17 cellular contexts compared by ENCODE assay signal in the genomic region with DNA sequence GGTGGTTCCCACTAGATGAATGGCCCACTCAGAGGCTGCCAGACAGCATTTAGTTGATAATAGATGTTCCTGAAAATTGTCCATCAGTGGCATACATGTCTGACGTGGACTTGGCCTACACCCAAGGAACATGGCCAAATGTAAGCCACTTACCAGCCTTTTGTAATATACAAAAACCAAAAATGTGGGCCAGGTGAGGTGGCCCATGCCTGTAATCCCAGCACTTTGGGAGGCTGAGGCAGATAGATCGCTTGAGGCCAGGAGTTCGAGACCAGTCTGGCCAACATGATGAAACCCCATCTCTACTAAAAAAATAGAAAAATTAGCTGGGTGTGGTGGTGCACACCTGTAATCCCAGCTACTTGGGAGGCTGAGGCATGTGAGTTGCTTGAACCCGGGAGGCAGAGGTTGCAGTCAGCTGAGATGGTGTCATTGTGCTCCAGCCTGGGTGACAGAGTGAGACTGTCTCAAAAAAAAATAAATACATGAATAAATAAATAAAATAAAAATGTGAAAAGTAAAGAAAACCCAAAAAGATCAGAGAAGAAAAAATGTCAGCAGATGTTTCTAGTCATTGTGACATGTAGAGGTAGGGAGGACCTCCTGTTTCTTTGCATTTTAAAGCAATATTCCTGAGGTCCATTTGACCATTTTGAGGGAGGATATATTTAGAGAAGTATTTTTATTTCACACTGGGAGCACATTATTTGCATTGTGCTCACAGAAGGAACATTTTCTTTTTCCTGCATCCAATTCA. TPM values are rescaled to one million over a fixed set of nuclear protein-coding genes. Genes with fewer than 3 reads are reported as not detected.
A peak's percentile ranks its signal among the peaks of the same experiment; 100 is the strongest.
DNase-seq lines count a peak whose midpoint lies in the region; ATAC-seq and TF ChIP-seq lines count a peak whose summit lies in the region.
"Had no signal": no experiment of that assay in that cellular context is flagged by ENCODE, and none has a peak within 500 bp of the region (broad histone marks: within the 10 kb centered on the region; RNA-seq: fewer than 3 reads in every experiment).

No MANE protein-coding gene starts in this region.

- no peaks in the 10 kb centered on the region for H3K9me3 Mint-ChIP-seq in activated T-cell treated with anti-CD3 and anti-CD28 coated beads, Interleukin-2, amount 50 U/mL, for 24 hours
- no peaks in the 10 kb centered on the region for H3K9me3 Mint-ChIP-seq in activated T-helper 2 cell treated with anti-CD3 and anti-CD28 coated beads, Interferon-gamma antibody, Interleukin-2, Interleukin-4, amounts not matched to agents 10 μg/mL and 5 μg/mL and 100 μg/mL, durations not matched to agents 14 hours and 24 hours and 36 hours
- H3K9me3 Mint-ChIP-seq: mesothelial cell of epicardium; T-helper 1 cell treated with Interleukin-12 subunit alpha and Interleukin-12 subunit beta and Interleukin-4 antibody, amounts not matched to agents 30 μg/mL and 1 μg/mL, for 36 hours had no signal

- H3K36me3 ChIP-seq in thoracic aorta, result peaks cover 14% of the 10 kb centered on the region

- H3K27ac Mint-ChIP-seq in activated T-cell treated with anti-CD3 and anti-CD28 coated beads, Interleukin-2, amount 50 U/mL, for 24 hours, result peak overlapping the region; percentile 79
- peak overlapping the region; percentile 18 for H3K27ac Mint-ChIP-seq in activated T-helper 2 cell treated with anti-CD3 and anti-CD28 coated beads, Interferon-gamma antibody, Interleukin-2, Interleukin-4, amounts not matched to agents 10 μg/mL and 5 μg/mL and 100 μg/mL, durations not matched to agents 14 hours and 24 hours and 36 hours
- H3K27ac Mint-ChIP-seq: B cell; mesothelial cell of epicardium; T-helper 1 cell treated with Interleukin-12 subunit alpha and Interleukin-12 subunit beta and Interleukin-4 antibody, amounts not matched to agents 30 μg/mL and 1 μg/mL, for 36 hours had no signal

- H3K36me3 Mint-ChIP-seq in activated T-cell treated with anti-CD3 and anti-CD28 coated beads, Interleukin-2, amount 50 U/mL, for 24 hours (ENCODE audit: low read depth), result peaks cover 44% of the 10 kb centered on the region
- peaks cover 46% of the 10 kb centered on the region for H3K36me3 Mint-ChIP-seq in activated T-helper 2 cell treated with anti-CD3 and anti-CD28 coated beads, Interferon-gamma antibody, Interleukin-2, Interleukin-4, amounts not matched to agents 10 μg/mL and 5 μg/mL and 100 μg/mL, durations not matched to agents 14 hours and 24 hours and 36 hours (ENCODE audit: low read depth)

- H3K4me3 ChIP-seq in thoracic aorta, result peak overlapping the region; percentile 33
- H3K4me3 ChIP-seq: colonic mucosa, upper lobe of right lung had no signal

- TF ChIP-seq CTCF in thoracic aorta (IDR thresholded peaks at IDR 0.05), result no peak

- peaks cover 18 to 34% of the 10 kb centered on the region in 2 donors for H3K4me1 ChIP-seq in thoracic aorta (ENCODE audit: control insufficient read depth in 1 of 2, low read depth in 2 of 2)
- H3K4me1 ChIP-seq: colonic mucosa, upper lobe of right lung had no signal

- intact Hi-C loops in activated T-helper 2 cell treated with anti-CD3 and anti-CD28 coated beads, Interferon-gamma antibody, Interleukin-2, Interleukin-4, amounts not matched to agents 10 μg/mL and 5 μg/mL and 100 μg/mL, durations not matched to agents 14 hours and 24 hours and 36 hours (cut with micrococcal nuclease), result loop anchor here (2.0 kb wide), 1 partner anchor 26 kb away; no protein-coding TSS in a partner anchor

- ATAC-seq in thoracic aorta (ENCODE audit: insufficient number of reproducible peaks, low FRiP score, low read depth), result no peak
- ATAC-seq: Panc1, upper lobe of right lung had no signal

- H3K27me3 Mint-ChIP-seq in activated T-cell treated with anti-CD3 and anti-CD28 coated beads, Interleukin-2, amount 50 U/mL, for 24 hours, result peaks cover 7% of the 10 kb centered on the region
- H3K27me3 Mint-ChIP-seq in activated T-helper 2 cell treated with anti-CD3 and anti-CD28 coated beads, Interferon-gamma antibody, Interleukin-2, Interleukin-4, amounts not matched to agents 10 μg/mL and 5 μg/mL and 100 μg/mL, durations not matched to agents 14 hours and 24 hours and 36 hours (ENCODE audit: low read depth), result peaks cover 8% of the 10 kb centered on the region

- no peaks in the 10 kb centered on the region for H3K27me3 ChIP-seq in thoracic aorta (replicated peaks; ENCODE audit: insufficient read depth)
- H3K27me3 ChIP-seq: colonic mucosa, upper lobe of right lung had no signal

- H3K4me3 Mint-ChIP-seq in activated T-cell treated with anti-CD3 and anti-CD28 coated beads, Interleukin-2, amount 50 U/mL, for 24 hours, result no peak overlapping the region
- no peak overlapping the region for H3K4me3 Mint-ChIP-seq in activated T-helper 2 cell treated with anti-CD3 and anti-CD28 coated beads, Interferon-gamma antibody, Interleukin-2, Interleukin-4, amounts not matched to agents 10 μg/mL and 5 μg/mL and 100 μg/mL, durations not matched to agents 14 hours and 24 hours and 36 hours (ENCODE audit: low read depth)
- H3K4me3 Mint-ChIP-seq: B cell; mesothelial cell of epicardium; T-helper 1 cell treated with Interleukin-12 subunit alpha and Interleukin-12 subunit beta and Interleukin-4 antibody, amounts not matched to agents 30 μg/mL and 1 μg/mL, for 36 hours had no signal

- H3K4me1 Mint-ChIP-seq in activated T-cell treated with anti-CD3 and anti-CD28 coated beads, Interleukin-2, amount 50 U/mL, for 24 hours (ENCODE audit: low read depth), result peaks cover 21% of the 10 kb centered on the region
- H3K4me1 Mint-ChIP-seq in activated T-helper 2 cell treated with anti-CD3 and anti-CD28 coated beads, Interferon-gamma antibody, Interleukin-2, Interleukin-4, amounts not matched to agents 10 μg/mL and 5 μg/mL and 100 μg/mL, durations not matched to agents 14 hours and 24 hours and 36 hours (ENCODE audit: low read depth), result peaks cover 7% of the 10 kb centered on the region
- H3K4me1 Mint-ChIP-seq: B cell, mesothelial cell of epicardium had no signal

- no peaks in the 10 kb centered on the region for H3K9me3 ChIP-seq in thoracic aorta
- H3K9me3 ChIP-seq: colonic mucosa, neutrophil, upper lobe of right lung had no signal

- no peak for DNase-seq in activated T-cell treated with anti-CD3 and anti-CD28 coated beads, Interleukin-2, amount 50 U/mL, for 24 hours
- DNase-seq in activated T-cell treated with anti-CD3 and anti-CD28 coated beads for 4 hours (no peak), NCI-H1092 (lab: John Stamatoyannopoulos, UW) (peak; percentile 14), thoracic aorta (ENCODE audit: low spot score) (no peak), RKO (ENCODE audit: low spot score) (no peak), mucosa of gallbladder (ENCODE audit: low spot score) (no peak), kidney tubule cell (ENCODE audit: low spot score) (no peak)
- no peak for DNase-seq in activated T-helper 2 cell treated with anti-CD3 and anti-CD28 coated beads, Interferon-gamma antibody, Interleukin-2, Interleukin-4, amounts not matched to agents 10 μg/mL and 5 μg/mL and 100 μg/mL, durations not matched to agents 14 hours and 24 hours and 36 hours (ENCODE audit: low spot score)
- DNase-seq: colonic mucosa, islet precursor cell, NCI-H510A treated with DMSO at 0.1 percent for 48 hours, upper lobe of right lung had no signal

- H3K27ac ChIP-seq in thoracic aorta, result peak overlapping the region; percentile 89 to 92
- H3K27ac ChIP-seq: colonic mucosa, neutrophil had no signal

RNA-seq across cellular contexts. Expression of a gene that starts 7.1 kb away (rescaled TPM):
- 0.57 and 1.0 TPM in 2 replicates for total RNA-seq in activated T-helper 2 cell treated with anti-CD3 and anti-CD28 coated beads, Interferon-gamma antibody, Interleukin-2, Interleukin-4, amounts not matched to agents 10 μg/mL and 5 μg/mL and 100 μg/mL, durations not matched to agents 14 hours and 24 hours and 36 hours
- 100 to 1,000 TPM; 110 to 175 TPM for total RNA-seq in thoracic aorta
- 24.0 TPM for total RNA-seq in mucosa of gallbladder

RNA-seq across cellular contexts. Expression of a gene that starts 46.2 kb away (rescaled TPM):
- 167 and 175 TPM in 2 replicates for total RNA-seq in activated T-helper 2 cell treated with anti-CD3 and anti-CD28 coated beads, Interferon-gamma antibody, Interleukin-2, Interleukin-4, amounts not matched to agents 10 μg/mL and 5 μg/mL and 100 μg/mL, durations not matched to agents 14 hours and 24 hours and 36 hours
- total RNA-seq in thoracic aorta, result 100 to 1,000 TPM; 105 to 107 TPM
- total RNA-seq in mucosa of gallbladder, result 55.4 TPM

Comparison
In these comparisons a context has a peak if more than half of its experiments do, and no peak if none do; other contexts are left out.
1. RNA of a gene that starts 7.1 kb away (total RNA-seq): 110 to 175 TPM in thoracic aorta and 24.0 TPM in mucosa of gallbladder (single experiment); 0.57 to 1.0 TPM in activated T-helper 2 cell treated with anti-CD3 and anti-CD28 coated beads, Interferon-gamma antibody, Interleukin-2, Interleukin-4, amounts not matched to agents 10 μg/mL and 5 μg/mL and 100 μg/mL, durations not matched to agents 14 hours and 24 hours and 36 hours; every median in the first group is over 10 times any median in the second.